Comparison of ENCODE assay signal across 1 cellular context in genomic region chr14:102550927-102551401, GRCh38.
TF ChIP-seq lines count a peak whose summit lies in the region.

No MANE protein-coding gene starts in this region.

TF ChIP-seq in K562, 482 proteins besides CTCF, POLR2A, EP300 and RAD21 (continued from another document):
- TF ChIP-seq FOXO4 (CRISPR knock-in tag; IDR thresholded peaks at IDR 0.05) (peak; percentile 96), ELF2 (CRISPR knock-in tag; IDR thresholded peaks at IDR 0.05) (peak; percentile 68; the same call in 1 of the 2 replicates), NFXL1 (CRISPR knock-in tag; IDR thresholded peaks at IDR 0.05) (peak; percentile 94), NR2F6 (CRISPR knock-in tag; IDR thresholded peaks at IDR 0.05) (peak; percentile 73; the same call in 1 of the 2 replicates), YY1 (IDR thresholded peaks at IDR 0.05; ENCODE audit: borderline replicate concordance in 1 of 3, control insufficient read depth in 1 of 3, extremely low read depth in 1 of 3, insufficient read depth in 3 of 3, insufficient read length in 1 of 3, insufficient replicate concordance in 2 of 3, low read depth in 1 of 3, low read length in 2 of 3) (peak in 1 of 3 experiments; percentile 50), CXXC5 (CRISPR knock-in tag; IDR thresholded peaks at IDR 0.05) (peak; percentile 89), ZNF589 (CRISPR knock-in tag; IDR thresholded peaks at IDR 0.05; ENCODE audit: low read depth) (peak; percentile 99), ZNF76 (CRISPR knock-in tag; IDR thresholded peaks at IDR 0.05; ENCODE audit: borderline replicate concordance) (peak; percentile 94), ZBTB2 (IDR thresholded peaks at IDR 0.05) (peak; percentile 47; the same call in 1 of the 2 replicates), ZNF395 (CRISPR knock-in tag; IDR thresholded peaks at IDR 0.05) (peak; percentile 100), GATAD2A (IDR thresholded peaks at IDR 0.05) (0 out of 2 replicates have a peak, but pooled peaks have one; percentile 48), BMI1 (IDR thresholded peaks at IDR 0.05; ENCODE audit: low read length) (0 out of 2 replicates have a peak, but pooled peaks have one; percentile 40), SMAD4 (CRISPR knock-in tag; conservative IDR thresholded peaks at IDR 0.05) (peak; percentile 97), ZNF586 (CRISPR knock-in tag; conservative IDR thresholded peaks at IDR 0.05) (0 out of 2 replicates have a peak, but pooled peaks have one; percentile 37), STAT5B (CRISPR knock-in tag; IDR thresholded peaks at IDR 0.05) (peak; percentile 57; the same call in 1 of the 2 replicates), MTA3 (IDR thresholded peaks at IDR 0.05; ENCODE audit: borderline replicate concordance) (peak; percentile 31; the same call in 1 of the 2 replicates), ZNF41 (CRISPR knock-in tag; conservative IDR thresholded peaks at IDR 0.05) (peak; percentile 93), RCOR1 (IDR thresholded peaks at IDR 0.05; ENCODE audit: borderline replicate concordance in 1 of 2, low read depth in 2 of 2, low read length in 2 of 2) (0 out of 4 replicates have a peak, but pooled peaks of 1 of the 2 experiments have one; percentile 24), ZNF165 (CRISPR knock-in tag; IDR thresholded peaks at IDR 0.05; ENCODE audit: borderline replicate concordance) (peak; percentile 94), GABPA (tag; conservative IDR thresholded peaks at IDR 0.05; ENCODE audit: low read depth) (peak; percentile 42), E4F1 (CRISPR knock-in tag; IDR thresholded peaks at IDR 0.05; ENCODE audit: borderline replicate concordance) (peak; percentile 73), RFX7 (CRISPR knock-in tag; IDR thresholded peaks at IDR 0.05) (peak; percentile 90), ETS2 (tag; IDR thresholded peaks at IDR 0.05; ENCODE audit: borderline replicate concordance, poor library complexity, severe bottlenecking) (peak; percentile 88), KDM2B (CRISPR knock-in tag; IDR thresholded peaks at IDR 0.05) (0 out of 2 replicates have a peak, but pooled peaks have one; percentile 39), GTF2A2 (tag; IDR thresholded peaks at IDR 0.05) (peak; percentile 96), NFIX (CRISPR knock-in tag; IDR thresholded peaks at IDR 0.05; ENCODE audit: low read depth) (0 out of 2 replicates have a peak, but pooled peaks have one; percentile 24)
- TF ChIP-seq, protein P1, sequence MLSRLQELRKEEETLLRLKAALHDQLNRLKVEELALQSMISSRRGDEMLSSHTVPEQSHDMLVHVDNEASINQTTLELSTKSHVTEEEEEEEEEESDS (CRISPR knock-in tag; IDR thresholded peaks at IDR 0.05), result 0 out of 2 replicates have a peak, but pooled peaks have one; percentile 39
- TF ChIP-seq, protein P2, sequence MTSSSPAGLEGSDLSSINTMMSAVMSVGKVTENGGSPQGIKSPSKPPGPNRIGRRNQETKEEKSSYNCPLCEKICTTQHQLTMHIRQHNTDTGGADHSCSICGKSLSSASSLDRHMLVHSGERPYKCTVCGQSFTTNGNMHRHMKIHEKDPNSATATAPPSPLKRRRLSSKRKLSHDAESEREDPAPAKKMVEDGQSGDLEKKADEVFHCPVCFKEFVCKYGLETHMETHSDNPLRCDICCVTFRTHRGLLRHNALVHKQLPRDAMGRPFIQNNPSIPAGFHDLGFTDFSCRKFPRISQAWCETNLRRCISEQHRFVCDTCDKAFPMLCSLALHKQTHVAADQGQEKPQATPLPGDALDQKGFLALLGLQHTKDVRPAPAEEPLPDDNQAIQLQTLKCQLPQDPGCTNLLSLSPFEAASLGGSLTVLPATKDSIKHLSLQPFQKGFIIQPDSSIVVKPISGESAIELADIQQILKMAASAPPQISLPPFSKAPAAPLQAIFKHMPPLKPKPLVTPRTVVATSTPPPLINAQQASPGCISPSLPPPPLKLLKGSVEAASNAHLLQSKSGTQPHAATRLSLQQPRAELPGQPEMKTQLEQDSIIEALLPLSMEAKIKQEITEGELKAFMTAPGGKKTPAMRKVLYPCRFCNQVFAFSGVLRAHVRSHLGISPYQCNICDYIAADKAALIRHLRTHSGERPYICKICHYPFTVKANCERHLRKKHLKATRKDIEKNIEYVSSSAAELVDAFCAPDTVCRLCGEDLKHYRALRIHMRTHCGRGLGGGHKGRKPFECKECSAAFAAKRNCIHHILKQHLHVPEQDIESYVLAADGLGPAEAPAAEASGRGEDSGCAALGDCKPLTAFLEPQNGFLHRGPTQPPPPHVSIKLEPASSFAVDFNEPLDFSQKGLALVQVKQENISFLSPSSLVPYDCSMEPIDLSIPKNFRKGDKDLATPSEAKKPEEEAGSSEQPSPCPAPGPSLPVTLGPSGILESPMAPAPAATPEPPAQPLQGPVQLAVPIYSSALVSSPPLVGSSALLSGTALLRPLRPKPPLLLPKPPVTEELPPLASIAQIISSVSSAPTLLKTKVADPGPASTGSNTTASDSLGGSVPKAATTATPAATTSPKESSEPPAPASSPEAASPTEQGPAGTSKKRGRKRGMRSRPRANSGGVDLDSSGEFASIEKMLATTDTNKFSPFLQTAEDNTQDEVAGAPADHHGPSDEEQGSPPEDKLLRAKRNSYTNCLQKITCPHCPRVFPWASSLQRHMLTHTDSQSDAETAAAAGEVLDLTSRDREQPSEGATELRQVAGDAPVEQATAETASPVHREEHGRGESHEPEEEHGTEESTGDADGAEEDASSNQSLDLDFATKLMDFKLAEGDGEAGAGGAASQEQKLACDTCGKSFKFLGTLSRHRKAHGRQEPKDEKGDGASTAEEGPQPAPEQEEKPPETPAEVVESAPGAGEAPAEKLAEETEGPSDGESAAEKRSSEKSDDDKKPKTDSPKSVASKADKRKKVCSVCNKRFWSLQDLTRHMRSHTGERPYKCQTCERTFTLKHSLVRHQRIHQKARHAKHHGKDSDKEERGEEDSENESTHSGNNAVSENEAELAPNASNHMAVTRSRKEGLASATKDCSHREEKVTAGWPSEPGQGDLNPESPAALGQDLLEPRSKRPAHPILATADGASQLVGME (CRISPR knock-in tag; IDR thresholded peaks at IDR 0.05), result peak; percentile 53; the same call in 1 of the 2 replicates
